Comparison of ENCODE assay signal across 1 cellular context in genomic region chr15:80747317-80748053, GRCh38.
TF ChIP-seq lines count a peak whose summit lies in the region.

No MANE protein-coding gene starts in this region.

TF ChIP-seq in HEK293, 187 proteins besides CTCF, POLR2A, EP300 and RAD21 (continued from another document and continues in another):
- TF ChIP-seq PATZ1 (tag by site-specific recombination; IDR thresholded peaks at IDR 0.05) (peak; percentile 61), ZNF704 (tag by site-specific recombination; IDR thresholded peaks at IDR 0.05) (no peak), ZNF19 (tag by site-specific recombination; IDR thresholded peaks at IDR 0.05; ENCODE audit: low read depth) (no peak), ZNF501 (tag by site-specific recombination; IDR thresholded peaks at IDR 0.05) (no peak), FEZF1 (tag by site-specific recombination; IDR thresholded peaks at IDR 0.05) (peak; percentile 75), ZBTB44 (tag by site-specific recombination; IDR thresholded peaks at IDR 0.05) (peak; percentile 79; the same call in 1 of the 2 replicates), ZNF433 (tag by site-specific recombination; IDR thresholded peaks at IDR 0.05; ENCODE audit: low read depth) (no peak), ZNF138 (tag by site-specific recombination; IDR thresholded peaks at IDR 0.05; ENCODE audit: borderline replicate concordance) (no peak), ZNF112 (tag by site-specific recombination; IDR thresholded peaks at IDR 0.05) (no peak), ZNF555 (tag by site-specific recombination; conservative IDR thresholded peaks at IDR 0.05) (no peak), ZBTB7A (tag by site-specific recombination; IDR thresholded peaks at IDR 0.05; ENCODE audit: low read depth) (no peak), ZNF184 (tag by site-specific recombination; IDR thresholded peaks at IDR 0.05) (no peak), SCRT2 (tag by site-specific recombination; IDR thresholded peaks at IDR 0.05) (peak; percentile 94), ZFHX2 (tag by site-specific recombination; conservative IDR thresholded peaks at IDR 0.05) (no peak), BCL11B (tag by site-specific recombination; IDR thresholded peaks at IDR 0.05; ENCODE audit: low read depth) (0 out of 2 replicates have a peak, but pooled peaks have one; percentile 17), ZNF561 (tag by site-specific recombination; IDR thresholded peaks at IDR 0.05; ENCODE audit: borderline replicate concordance) (0 out of 2 replicates have a peak, but pooled peaks have one; percentile 31), HOXD13 (CRISPR knock-in tag; IDR thresholded peaks at IDR 0.05; ENCODE audit: borderline replicate concordance) (no peak), ZNF324 (tag by site-specific recombination; IDR thresholded peaks at IDR 0.05) (no peak), ZNF473 (tag by site-specific recombination; IDR thresholded peaks at IDR 0.05) (no peak), ZNF354C (tag by site-specific recombination; IDR thresholded peaks at IDR 0.05; ENCODE audit: borderline replicate concordance, low read depth) (no peak), ZBTB49 (tag by site-specific recombination; IDR thresholded peaks at IDR 0.05; ENCODE audit: low read depth) (no peak), PRDM10 (tag by site-specific recombination; IDR thresholded peaks at IDR 0.05) (peak; percentile 21; the same call in 1 of the 2 replicates), KLF7 (tag by site-specific recombination; IDR thresholded peaks at IDR 0.05; ENCODE audit: borderline replicate concordance) (no peak), ZNF18 (tag by site-specific recombination; IDR thresholded peaks at IDR 0.05) (no peak), ZNF292 (tag by site-specific recombination; IDR thresholded peaks at IDR 0.05; ENCODE audit: borderline replicate concordance, low read depth) (no peak), ZBTB6 (tag by site-specific recombination; IDR thresholded peaks at IDR 0.05) (no peak), ZNF48 (tag by site-specific recombination; IDR thresholded peaks at IDR 0.05) (no peak), ZNF248 (tag by site-specific recombination; IDR thresholded peaks at IDR 0.05) (no peak), ZNF768 (tag by site-specific recombination; IDR thresholded peaks at IDR 0.05) (no peak), KLF17 (tag by site-specific recombination; IDR thresholded peaks at IDR 0.05) (no peak), ZNF529 (tag by site-specific recombination; IDR thresholded peaks at IDR 0.05; ENCODE audit: insufficient replicate concordance) (no peak), ZNF639 (tag by site-specific recombination; IDR thresholded peaks at IDR 0.05) (no peak), GLIS2 (tag by site-specific recombination; IDR thresholded peaks at IDR 0.05) (peak; percentile 31; the same call in 1 of the 2 replicates), HOXC10 (CRISPR knock-in tag; IDR thresholded peaks at IDR 0.05) (no peak), ZSCAN23 (tag by site-specific recombination; IDR thresholded peaks at IDR 0.05) (no peak), MZF1 (tag by site-specific recombination; IDR thresholded peaks at IDR 0.05; ENCODE audit: borderline replicate concordance) (no peak), ZBTB11 (tag by site-specific recombination; conservative IDR thresholded peaks at IDR 0.05; ENCODE audit: low read depth) (no peak), ZNF600 (tag by site-specific recombination; IDR thresholded peaks at IDR 0.05) (peak; percentile 75)
